Comparison of ENCODE assay signal across 1 cellular context in the genomic region with DNA sequence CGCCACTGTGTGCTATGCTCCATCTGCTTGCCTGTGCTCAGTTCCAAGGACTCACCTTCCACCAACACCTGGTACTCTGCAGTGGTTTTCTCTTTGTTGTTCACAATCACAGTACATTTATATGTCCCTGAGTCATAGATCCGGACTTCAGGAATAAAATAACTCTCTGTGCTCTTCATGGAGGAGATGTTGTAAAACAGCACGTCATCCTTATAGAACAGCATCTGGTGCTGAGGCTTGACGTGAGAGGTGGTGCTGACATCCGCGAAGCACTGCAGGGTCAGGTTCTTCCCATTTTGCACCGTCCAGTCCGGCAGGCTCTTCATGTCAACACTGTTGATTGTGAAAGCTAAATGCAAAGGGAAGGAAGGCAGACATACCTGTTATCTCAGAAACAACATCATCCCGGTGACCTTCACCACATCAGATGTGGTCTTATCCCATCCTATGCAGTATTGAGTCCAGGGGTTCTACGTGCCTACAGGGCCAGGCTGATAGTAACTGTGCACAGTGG.
A peak's percentile ranks its signal among the peaks of the same experiment; 100 is the strongest.
TF ChIP-seq lines count a peak whose summit lies in the region.

No MANE protein-coding gene starts in this region.

TF ChIP-seq in HepG2, 621 proteins besides CTCF, POLR2A, EP300 and RAD21 (continued from another document and continues in another):
- TF ChIP-seq, protein P1, sequence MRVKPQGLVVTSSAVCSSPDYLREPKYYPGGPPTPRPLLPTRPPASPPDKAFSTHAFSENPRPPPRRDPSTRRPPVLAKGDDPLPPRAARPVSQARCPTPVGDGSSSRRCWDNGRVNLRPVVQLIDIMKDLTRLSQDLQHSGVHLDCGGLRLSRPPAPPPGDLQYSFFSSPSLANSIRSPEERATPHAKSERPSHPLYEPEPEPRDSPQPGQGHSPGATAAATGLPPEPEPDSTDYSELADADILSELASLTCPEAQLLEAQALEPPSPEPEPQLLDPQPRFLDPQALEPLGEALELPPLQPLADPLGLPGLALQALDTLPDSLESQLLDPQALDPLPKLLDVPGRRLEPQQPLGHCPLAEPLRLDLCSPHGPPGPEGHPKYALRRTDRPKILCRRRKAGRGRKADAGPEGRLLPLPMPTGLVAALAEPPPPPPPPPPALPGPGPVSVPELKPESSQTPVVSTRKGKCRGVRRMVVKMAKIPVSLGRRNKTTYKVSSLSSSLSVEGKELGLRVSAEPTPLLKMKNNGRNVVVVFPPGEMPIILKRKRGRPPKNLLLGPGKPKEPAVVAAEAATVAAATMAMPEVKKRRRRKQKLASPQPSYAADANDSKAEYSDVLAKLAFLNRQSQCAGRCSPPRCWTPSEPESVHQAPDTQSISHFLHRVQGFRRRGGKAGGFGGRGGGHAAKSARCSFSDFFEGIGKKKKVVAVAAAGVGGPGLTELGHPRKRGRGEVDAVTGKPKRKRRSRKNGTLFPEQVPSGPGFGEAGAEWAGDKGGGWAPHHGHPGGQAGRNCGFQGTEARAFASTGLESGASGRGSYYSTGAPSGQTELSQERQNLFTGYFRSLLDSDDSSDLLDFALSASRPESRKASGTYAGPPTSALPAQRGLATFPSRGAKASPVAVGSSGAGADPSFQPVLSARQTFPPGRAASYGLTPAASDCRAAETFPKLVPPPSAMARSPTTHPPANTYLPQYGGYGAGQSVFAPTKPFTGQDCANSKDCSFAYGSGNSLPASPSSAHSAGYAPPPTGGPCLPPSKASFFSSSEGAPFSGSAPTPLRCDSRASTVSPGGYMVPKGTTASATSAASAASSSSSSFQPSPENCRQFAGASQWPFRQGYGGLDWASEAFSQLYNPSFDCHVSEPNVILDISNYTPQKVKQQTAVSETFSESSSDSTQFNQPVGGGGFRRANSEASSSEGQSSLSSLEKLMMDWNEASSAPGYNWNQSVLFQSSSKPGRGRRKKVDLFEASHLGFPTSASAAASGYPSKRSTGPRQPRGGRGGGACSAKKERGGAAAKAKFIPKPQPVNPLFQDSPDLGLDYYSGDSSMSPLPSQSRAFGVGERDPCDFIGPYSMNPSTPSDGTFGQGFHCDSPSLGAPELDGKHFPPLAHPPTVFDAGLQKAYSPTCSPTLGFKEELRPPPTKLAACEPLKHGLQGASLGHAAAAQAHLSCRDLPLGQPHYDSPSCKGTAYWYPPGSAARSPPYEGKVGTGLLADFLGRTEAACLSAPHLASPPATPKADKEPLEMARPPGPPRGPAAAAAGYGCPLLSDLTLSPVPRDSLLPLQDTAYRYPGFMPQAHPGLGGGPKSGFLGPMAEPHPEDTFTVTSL (CRISPR knock-in tag; IDR thresholded peaks at IDR 0.05; ENCODE audit: borderline replicate concordance) = peak; percentile 60; the same call in 1 of the 2 replicates
- TF ChIP-seq, protein P2, sequence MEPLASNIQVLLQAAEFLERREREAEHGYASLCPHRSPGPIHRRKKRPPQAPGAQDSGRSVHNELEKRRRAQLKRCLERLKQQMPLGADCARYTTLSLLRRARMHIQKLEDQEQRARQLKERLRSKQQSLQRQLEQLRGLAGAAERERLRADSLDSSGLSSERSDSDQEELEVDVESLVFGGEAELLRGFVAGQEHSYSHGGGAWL (CRISPR knock-in tag; IDR thresholded peaks at IDR 0.05) = no peak
- TF ChIP-seq IRF2 (CRISPR knock-in tag; IDR thresholded peaks at IDR 0.05) (peak; percentile 22; the same call in 1 of the 2 replicates), DPF2 (CRISPR knock-in tag; IDR thresholded peaks at IDR 0.05; ENCODE audit: borderline replicate concordance, low read depth) (no peak), SNAI1 (CRISPR knock-in tag; IDR thresholded peaks at IDR 0.05; ENCODE audit: borderline replicate concordance) (no peak), ZNF337 (CRISPR knock-in tag; IDR thresholded peaks at IDR 0.05; ENCODE audit: borderline replicate concordance, low read depth) (0 out of 2 replicates have a peak, but pooled peaks have one; percentile 59), ZNF432 (CRISPR knock-in tag; IDR thresholded peaks at IDR 0.05; ENCODE audit: borderline replicate concordance) (0 out of 2 replicates have a peak, but pooled peaks have one; percentile 67), ZNF343 (CRISPR knock-in tag; IDR thresholded peaks at IDR 0.05) (no peak), NR2F2 (IDR thresholded peaks at IDR 0.05; ENCODE audit: borderline replicate concordance, low read depth) (no peak), HDAC1 (CRISPR knock-in tag; IDR thresholded peaks at IDR 0.05) (peak; percentile 53), ZNF792 (CRISPR knock-in tag; IDR thresholded peaks at IDR 0.05) (peak; percentile 62; the same call in 1 of the 2 replicates), ZNF496 (CRISPR knock-in tag; IDR thresholded peaks at IDR 0.05; ENCODE audit: insufficient replicate concordance) (no peak), ZNF547 (CRISPR knock-in tag; IDR thresholded peaks at IDR 0.05) (0 out of 2 replicates have a peak, but pooled peaks have one; percentile 56), ZNF44 (CRISPR knock-in tag; IDR thresholded peaks at IDR 0.05) (0 out of 2 replicates have a peak, but pooled peaks have one; percentile 29), CREB1 (IDR thresholded peaks at IDR 0.05) (0 out of 2 replicates have a peak, but pooled peaks have one; percentile 42), CREB1 (CRISPR knock-in tag; IDR thresholded peaks at IDR 0.05) (peak; percentile 46; the same call in 1 of the 2 replicates), HNF4G (IDR thresholded peaks at IDR 0.05; ENCODE audit: borderline replicate concordance, low read depth, low read length) (no peak), HNF4G (CRISPR knock-in tag; IDR thresholded peaks at IDR 0.05; ENCODE audit: borderline replicate concordance, low read depth) (no peak), MED1 (CRISPR knock-in tag; IDR thresholded peaks at IDR 0.05) (peak; percentile 87), GLI4 (CRISPR knock-in tag; IDR thresholded peaks at IDR 0.05; ENCODE audit: borderline replicate concordance) (peak; percentile 90; the same call in 1 of the 2 replicates), SIN3A (IDR thresholded peaks at IDR 0.05; ENCODE audit: borderline replicate concordance, low read depth, low read length) (no peak), ZNF431 (CRISPR knock-in tag; IDR thresholded peaks at IDR 0.05; ENCODE audit: borderline replicate concordance, low read depth) (0 out of 2 replicates have a peak, but pooled peaks have one; percentile 54), ZNF598 (CRISPR knock-in tag; IDR thresholded peaks at IDR 0.05; ENCODE audit: borderline replicate concordance) (peak; percentile 66; the same call in 1 of the 2 replicates), RARA (CRISPR knock-in tag; IDR thresholded peaks at IDR 0.05) (peak; percentile 74), ELF3 (CRISPR knock-in tag; IDR thresholded peaks at IDR 0.05) (peak; percentile 60; the same call in 1 of the 2 replicates), ZNF878 (CRISPR knock-in tag; IDR thresholded peaks at IDR 0.05) (peak; percentile 62; the same call in 1 of the 2 replicates), ZFYVE20 (CRISPR knock-in tag; IDR thresholded peaks at IDR 0.05; ENCODE audit: borderline replicate concordance, low read depth) (no peak), TMF1 (CRISPR knock-in tag; IDR thresholded peaks at IDR 0.05; ENCODE audit: low read depth) (no peak), SOX5 (CRISPR knock-in tag; IDR thresholded peaks at IDR 0.05; ENCODE audit: borderline replicate concordance) (peak; percentile 64; the same call in 1 of the 2 replicates), GATAD2A (CRISPR knock-in tag; IDR thresholded peaks at IDR 0.05) (peak; percentile 59), KAT7 (CRISPR knock-in tag; IDR thresholded peaks at IDR 0.05; ENCODE audit: borderline replicate concordance) (no peak), TBX2 (CRISPR knock-in tag; IDR thresholded peaks at IDR 0.05; ENCODE audit: borderline replicate concordance) (peak; percentile 52; the same call in 1 of the 2 replicates)
- TF ChIP-seq, protein P3, sequence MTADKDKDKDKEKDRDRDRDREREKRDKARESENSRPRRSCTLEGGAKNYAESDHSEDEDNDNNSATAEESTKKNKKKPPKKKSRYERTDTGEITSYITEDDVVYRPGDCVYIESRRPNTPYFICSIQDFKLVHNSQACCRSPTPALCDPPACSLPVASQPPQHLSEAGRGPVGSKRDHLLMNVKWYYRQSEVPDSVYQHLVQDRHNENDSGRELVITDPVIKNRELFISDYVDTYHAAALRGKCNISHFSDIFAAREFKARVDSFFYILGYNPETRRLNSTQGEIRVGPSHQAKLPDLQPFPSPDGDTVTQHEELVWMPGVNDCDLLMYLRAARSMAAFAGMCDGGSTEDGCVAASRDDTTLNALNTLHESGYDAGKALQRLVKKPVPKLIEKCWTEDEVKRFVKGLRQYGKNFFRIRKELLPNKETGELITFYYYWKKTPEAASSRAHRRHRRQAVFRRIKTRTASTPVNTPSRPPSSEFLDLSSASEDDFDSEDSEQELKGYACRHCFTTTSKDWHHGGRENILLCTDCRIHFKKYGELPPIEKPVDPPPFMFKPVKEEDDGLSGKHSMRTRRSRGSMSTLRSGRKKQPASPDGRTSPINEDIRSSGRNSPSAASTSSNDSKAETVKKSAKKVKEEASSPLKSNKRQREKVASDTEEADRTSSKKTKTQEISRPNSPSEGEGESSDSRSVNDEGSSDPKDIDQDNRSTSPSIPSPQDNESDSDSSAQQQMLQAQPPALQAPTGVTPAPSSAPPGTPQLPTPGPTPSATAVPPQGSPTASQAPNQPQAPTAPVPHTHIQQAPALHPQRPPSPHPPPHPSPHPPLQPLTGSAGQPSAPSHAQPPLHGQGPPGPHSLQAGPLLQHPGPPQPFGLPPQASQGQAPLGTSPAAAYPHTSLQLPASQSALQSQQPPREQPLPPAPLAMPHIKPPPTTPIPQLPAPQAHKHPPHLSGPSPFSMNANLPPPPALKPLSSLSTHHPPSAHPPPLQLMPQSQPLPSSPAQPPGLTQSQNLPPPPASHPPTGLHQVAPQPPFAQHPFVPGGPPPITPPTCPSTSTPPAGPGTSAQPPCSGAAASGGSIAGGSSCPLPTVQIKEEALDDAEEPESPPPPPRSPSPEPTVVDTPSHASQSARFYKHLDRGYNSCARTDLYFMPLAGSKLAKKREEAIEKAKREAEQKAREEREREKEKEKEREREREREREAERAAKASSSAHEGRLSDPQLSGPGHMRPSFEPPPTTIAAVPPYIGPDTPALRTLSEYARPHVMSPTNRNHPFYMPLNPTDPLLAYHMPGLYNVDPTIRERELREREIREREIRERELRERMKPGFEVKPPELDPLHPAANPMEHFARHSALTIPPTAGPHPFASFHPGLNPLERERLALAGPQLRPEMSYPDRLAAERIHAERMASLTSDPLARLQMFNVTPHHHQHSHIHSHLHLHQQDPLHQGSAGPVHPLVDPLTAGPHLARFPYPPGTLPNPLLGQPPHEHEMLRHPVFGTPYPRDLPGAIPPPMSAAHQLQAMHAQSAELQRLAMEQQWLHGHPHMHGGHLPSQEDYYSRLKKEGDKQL (CRISPR knock-in tag; IDR thresholded peaks at IDR 0.05; ENCODE audit: low read depth) = no peak
- TF ChIP-seq, protein P4, sequence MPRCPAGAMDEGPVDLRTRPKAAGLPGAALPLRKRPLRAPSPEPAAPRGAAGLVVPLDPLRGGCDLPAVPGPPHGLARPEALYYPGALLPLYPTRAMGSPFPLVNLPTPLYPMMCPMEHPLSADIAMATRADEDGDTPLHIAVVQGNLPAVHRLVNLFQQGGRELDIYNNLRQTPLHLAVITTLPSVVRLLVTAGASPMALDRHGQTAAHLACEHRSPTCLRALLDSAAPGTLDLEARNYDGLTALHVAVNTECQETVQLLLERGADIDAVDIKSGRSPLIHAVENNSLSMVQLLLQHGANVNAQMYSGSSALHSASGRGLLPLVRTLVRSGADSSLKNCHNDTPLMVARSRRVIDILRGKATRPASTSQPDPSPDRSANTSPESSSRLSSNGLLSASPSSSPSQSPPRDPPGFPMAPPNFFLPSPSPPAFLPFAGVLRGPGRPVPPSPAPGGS (CRISPR knock-in tag; IDR thresholded peaks at IDR 0.05) = 0 out of 2 replicates have a peak, but pooled peaks have one; percentile 48
- TF ChIP-seq, protein P5, sequence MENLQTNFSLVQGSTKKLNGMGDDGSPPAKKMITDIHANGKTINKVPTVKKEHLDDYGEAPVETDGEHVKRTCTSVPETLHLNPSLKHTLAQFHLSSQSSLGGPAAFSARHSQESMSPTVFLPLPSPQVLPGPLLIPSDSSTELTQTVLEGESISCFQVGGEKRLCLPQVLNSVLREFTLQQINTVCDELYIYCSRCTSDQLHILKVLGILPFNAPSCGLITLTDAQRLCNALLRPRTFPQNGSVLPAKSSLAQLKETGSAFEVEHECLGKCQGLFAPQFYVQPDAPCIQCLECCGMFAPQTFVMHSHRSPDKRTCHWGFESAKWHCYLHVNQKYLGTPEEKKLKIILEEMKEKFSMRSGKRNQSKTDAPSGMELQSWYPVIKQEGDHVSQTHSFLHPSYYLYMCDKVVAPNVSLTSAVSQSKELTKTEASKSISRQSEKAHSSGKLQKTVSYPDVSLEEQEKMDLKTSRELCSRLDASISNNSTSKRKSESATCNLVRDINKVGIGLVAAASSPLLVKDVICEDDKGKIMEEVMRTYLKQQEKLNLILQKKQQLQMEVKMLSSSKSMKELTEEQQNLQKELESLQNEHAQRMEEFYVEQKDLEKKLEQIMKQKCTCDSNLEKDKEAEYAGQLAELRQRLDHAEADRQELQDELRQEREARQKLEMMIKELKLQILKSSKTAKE (CRISPR knock-in tag; IDR thresholded peaks at IDR 0.05; ENCODE audit: borderline replicate concordance) = peak; percentile 85
- TF ChIP-seq, protein P6, sequence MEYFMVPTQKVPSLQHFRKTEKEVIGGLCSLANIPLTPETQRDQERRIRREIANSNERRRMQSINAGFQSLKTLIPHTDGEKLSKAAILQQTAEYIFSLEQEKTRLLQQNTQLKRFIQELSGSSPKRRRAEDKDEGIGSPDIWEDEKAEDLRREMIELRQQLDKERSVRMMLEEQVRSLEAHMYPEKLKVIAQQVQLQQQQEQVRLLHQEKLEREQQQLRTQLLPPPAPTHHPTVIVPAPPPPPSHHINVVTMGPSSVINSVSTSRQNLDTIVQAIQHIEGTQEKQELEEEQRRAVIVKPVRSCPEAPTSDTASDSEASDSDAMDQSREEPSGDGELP (IDR thresholded peaks at IDR 0.05; ENCODE audit: borderline replicate concordance, low read depth) = peak; percentile 14; the same call in 1 of the 2 replicates
- TF ChIP-seq, protein P7, sequence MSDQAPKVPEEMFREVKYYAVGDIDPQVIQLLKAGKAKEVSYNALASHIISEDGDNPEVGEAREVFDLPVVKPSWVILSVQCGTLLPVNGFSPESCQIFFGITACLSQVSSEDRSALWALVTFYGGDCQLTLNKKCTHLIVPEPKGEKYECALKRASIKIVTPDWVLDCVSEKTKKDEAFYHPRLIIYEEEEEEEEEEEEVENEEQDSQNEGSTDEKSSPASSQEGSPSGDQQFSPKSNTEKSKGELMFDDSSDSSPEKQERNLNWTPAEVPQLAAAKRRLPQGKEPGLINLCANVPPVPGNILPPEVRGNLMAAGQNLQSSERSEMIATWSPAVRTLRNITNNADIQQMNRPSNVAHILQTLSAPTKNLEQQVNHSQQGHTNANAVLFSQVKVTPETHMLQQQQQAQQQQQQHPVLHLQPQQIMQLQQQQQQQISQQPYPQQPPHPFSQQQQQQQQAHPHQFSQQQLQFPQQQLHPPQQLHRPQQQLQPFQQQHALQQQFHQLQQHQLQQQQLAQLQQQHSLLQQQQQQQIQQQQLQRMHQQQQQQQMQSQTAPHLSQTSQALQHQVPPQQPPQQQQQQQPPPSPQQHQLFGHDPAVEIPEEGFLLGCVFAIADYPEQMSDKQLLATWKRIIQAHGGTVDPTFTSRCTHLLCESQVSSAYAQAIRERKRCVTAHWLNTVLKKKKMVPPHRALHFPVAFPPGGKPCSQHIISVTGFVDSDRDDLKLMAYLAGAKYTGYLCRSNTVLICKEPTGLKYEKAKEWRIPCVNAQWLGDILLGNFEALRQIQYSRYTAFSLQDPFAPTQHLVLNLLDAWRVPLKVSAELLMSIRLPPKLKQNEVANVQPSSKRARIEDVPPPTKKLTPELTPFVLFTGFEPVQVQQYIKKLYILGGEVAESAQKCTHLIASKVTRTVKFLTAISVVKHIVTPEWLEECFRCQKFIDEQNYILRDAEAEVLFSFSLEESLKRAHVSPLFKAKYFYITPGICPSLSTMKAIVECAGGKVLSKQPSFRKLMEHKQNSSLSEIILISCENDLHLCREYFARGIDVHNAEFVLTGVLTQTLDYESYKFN (CRISPR knock-in tag; conservative IDR thresholded peaks at IDR 0.05) = peak; percentile 48; the same call in 1 of the 2 replicates
